ENCODE assay signal across 9 cellular contexts in genomic region chr13:24747248-24748151, GRCh38. TPM values are rescaled to one million over a fixed set of nuclear protein-coding genes. Genes with fewer than 3 reads are reported as not detected.
DNase-seq lines count a peak whose midpoint lies in the region; ATAC-seq and TF ChIP-seq lines count a peak whose summit lies in the region.
"Had no signal": no experiment of that assay in that cellular context is flagged by ENCODE, and none has a peak within 500 bp of the region (broad histone marks: within the 10 kb centered on the region; RNA-seq: fewer than 3 reads in every experiment).

No MANE protein-coding gene starts in this region.

- H3K9me3 Mint-ChIP-seq in activated CD8-positive, alpha-beta memory T cell treated with anti-CD3 and anti-CD28 coated beads, Interleukin-2, amount 10 ng/mL, durations not matched to agents 7 days and 5 days (ENCODE audit: low read depth): no peaks in the 10 kb centered on the region
- no peaks in the 10 kb centered on the region for H3K9me3 Mint-ChIP-seq in T-cell

- POLR2A ChIA-PET in T-cell (lab: Charles Lee): interaction anchor here in 1 of 2 donors (0.6 kb wide), 1 partner anchor 281 kb away, joined by 6 read pairs; no protein-coding TSS in a partner anchor

- TF ChIP-seq CTCF in fibroblast of the aortic adventitia (IDR thresholded peaks at IDR 0.05; ENCODE audit: insufficient read depth, low read length) (no peak), gastrocnemius medialis (IDR thresholded peaks at IDR 0.05 in 4 of 5, conservative IDR thresholded peaks at IDR 0.05 in 1 of 5) (no peak)

- H3K27me3 ChIP-seq in gastrocnemius medialis: peaks cover 18 to 20% (median 20%) of the 10 kb centered on the region in 3 donors

- peak overlapping the region; percentile 71 for H3K4me3 Mint-ChIP-seq in activated CD8-positive, alpha-beta memory T cell treated with anti-CD3 and anti-CD28 coated beads, Interleukin-2, amount 10 ng/mL, durations not matched to agents 7 days and 5 days
- H3K4me3 Mint-ChIP-seq in T-cell: peak overlapping the region; percentile 43 to 70 (median 49)

- peaks cover 79% of the 10 kb centered on the region for H3K27me3 Mint-ChIP-seq in activated CD8-positive, alpha-beta memory T cell treated with anti-CD3 and anti-CD28 coated beads, Interleukin-2, amount 10 ng/mL, durations not matched to agents 7 days and 5 days
- peaks cover 51 to 59% of the 10 kb centered on the region in 2 donors for H3K27me3 Mint-ChIP-seq in T-cell

- no peaks in the 10 kb centered on the region for H3K36me3 ChIP-seq in gastrocnemius medialis

- CTCF ChIA-PET in activated CD8-positive, alpha-beta memory T cell treated with anti-CD3 and anti-CD28 coated beads, Interleukin-2, amount 10 ng/mL, durations not matched to agents 7 days and 5 days (lab: Charles Lee): interaction anchor here (1.0 to 1.3 kb wide), 3 partner anchors 20 to 248 kb away, joined by 3 to 4 read pairs (median 3); no protein-coding TSS in a partner anchor
- CTCF ChIA-PET in T-cell (lab: Charles Lee): interaction anchor here in 1 of 2 donors (0.6 kb wide), 1 partner anchor 126 kb away, joined by 6 read pairs; no protein-coding TSS in a partner anchor

- peaks cover 0 to 7% of the 10 kb centered on the region in 2 donors for H3K4me1 ChIP-seq in gastrocnemius medialis

- H3K4me3 ChIP-seq in fibroblast of the aortic adventitia (ENCODE audit: low read depth, low read length) (peak overlapping the region; percentile 37), gastrocnemius medialis (peak overlapping the region; percentile 30 to 44 (median 39))

- TF ChIP-seq POLR2A in gastrocnemius medialis (IDR thresholded peaks at IDR 0.05): no peak

- in situ Hi-C loops in gastrocnemius medialis (cut with MboI; ENCODE audit: low sequenced_read_pairs in 4 of 4): no loop called here

- H3K27ac ChIP-seq in gastrocnemius medialis: no peak overlapping the region

- peak; percentile 69 for ATAC-seq in activated CD8-positive, alpha-beta memory T cell treated with anti-CD3 and anti-CD28 coated beads, Interleukin-2, amount 10 ng/mL, durations not matched to agents 7 days and 5 days
- ATAC-seq in T-cell (replicated peaks in 1 of 4): no peak
- ATAC-seq in gastrocnemius medialis: no peak

- H3K9me3 ChIP-seq in gastrocnemius medialis: no peaks in the 10 kb centered on the region

- intact Hi-C loops in gastrocnemius medialis (cut with DNase I; ENCODE audit: low total_unique reads): no loop called here

- H3K36me3 Mint-ChIP-seq in activated CD8-positive, alpha-beta memory T cell treated with anti-CD3 and anti-CD28 coated beads, Interleukin-2, amount 10 ng/mL, durations not matched to agents 7 days and 5 days: no peaks in the 10 kb centered on the region
- H3K36me3 Mint-ChIP-seq in T-cell: no peaks in the 10 kb centered on the region

- H3K27ac Mint-ChIP-seq in activated CD8-positive, alpha-beta memory T cell treated with anti-CD3 and anti-CD28 coated beads, Interleukin-2, amount 10 ng/mL, durations not matched to agents 7 days and 5 days: no peak overlapping the region
- H3K27ac Mint-ChIP-seq in T-cell: no peak overlapping the region

- DNase-seq in activated CD8-positive, alpha-beta memory T cell treated with anti-CD3 and anti-CD28 coated beads, Interleukin-2, amount 10 ng/mL, durations not matched to agents 7 days and 5 days: peak; percentile 65
- DNase-seq in activated CD8-positive, alpha-beta memory T cell treated with anti-CD3 and anti-CD28 coated beads, Interleukin-2, amount 50 U/mL, for 4 hours: no peak
- DNase-seq in T-cell (no peak), fibroblast of the aortic adventitia (ENCODE audit: low read depth) (peak; percentile 2), gastrocnemius medialis (no peak), LoVo (ENCODE audit: low spot score) (no peak), NCI-H187 treated with DMSO at 0.1 percent for 48 hours (lab: John Stamatoyannopoulos, UW) (no peak)
- no peak for DNase-seq in activated effector memory CD4-positive, alpha-beta T cell treated with Interleukin-2 at 50 U/mL for 16 hours

- H3K4me1 Mint-ChIP-seq in activated CD8-positive, alpha-beta memory T cell treated with anti-CD3 and anti-CD28 coated beads, Interleukin-2, amount 10 ng/mL, durations not matched to agents 7 days and 5 days: peaks cover 21% of the 10 kb centered on the region
- peaks cover 6 to 15% (median 15%) of the 10 kb centered on the region in 3 donors for H3K4me1 Mint-ChIP-seq in T-cell

RNA-seq across cellular contexts. Expression of gene RNF17, which starts 16.5 kb away (rescaled TPM):
- total RNA-seq in activated CD8-positive, alpha-beta memory T cell treated with anti-CD3 and anti-CD28 coated beads, Interleukin-2, amount 10 ng/mL, durations not matched to agents 7 days and 5 days: not detected
- total RNA-seq in T-cell (under 1 TPM in 1 of 5 donors, not detected in 4; 0.84 TPM), fibroblast of the aortic adventitia (ENCODE audit: low replicate concordance) (not detected in 2 replicates), gastrocnemius medialis (under 1 TPM in 1 of 4 donors, not detected in 3; 0.23 TPM)
- total RNA-seq: temporal lobe had no signal

Comparison
In these comparisons a context has a peak if more than half of its experiments do, and no peak if none do; other contexts are left out.
1. DNase-seq: peak in activated CD8-positive, alpha-beta memory T cell treated with anti-CD3 and anti-CD28 coated beads, Interleukin-2, amount 10 ng/mL, durations not matched to agents 7 days and 5 days (single experiment) and fibroblast of the aortic adventitia (single experiment); none in activated CD8-positive, alpha-beta memory T cell treated with anti-CD3 and anti-CD28 coated beads, Interleukin-2, amount 50 U/mL, for 4 hours (single experiment), T-cell (0 of 34), gastrocnemius medialis (0 of 2), LoVo (single experiment), activated effector memory CD4-positive, alpha-beta T cell treated with Interleukin-2 at 50 U/mL for 16 hours (single experiment) and NCI-H187 treated with DMSO at 0.1 percent for 48 hours (single experiment).